9 cellular contexts compared by ENCODE assay signal in genomic region chr17:42617956-42618431, GRCh38. TPM values are rescaled to one million over a fixed set of nuclear protein-coding genes. Genes with fewer than 3 reads are reported as not detected.
DNase-seq lines count a peak whose midpoint lies in the region; ATAC-seq, FAIRE-seq and TF ChIP-seq lines count a peak whose summit lies in the region.
"Had no signal": no experiment of that assay in that cellular context is flagged by ENCODE, and none has a peak within 500 bp of the region (broad histone marks: within the 10 kb centered on the region; RNA-seq: fewer than 3 reads in every experiment).

No MANE protein-coding gene starts in this region.

- no peak overlapping the region for H3K4me3 Mint-ChIP-seq in stimulated activated naive CD8-positive, alpha-beta T cell treated with anti-CD3 and anti-CD28 coated beads, Interleukin-15, amount 100 ng/mL, for 72 hours

- peak; percentile 36 for FAIRE-seq in bronchial epithelial cell (lab: Jason Lieb, UNC)

- no peak for DNase-seq in stimulated activated naive CD8-positive, alpha-beta T cell treated with anti-CD3 and anti-CD28 coated beads, Interleukin-15, amount 100 ng/mL, for 72 hours
- no peak for DNase-seq in stimulated activated naive CD8-positive, alpha-beta T cell treated with anti-CD3 and anti-CD28 coated beads, Interleukin-15, Interleukin-2, amounts not matched to agents 100 U/mL and 50 U/mL, for 24 hours
- DNase-seq in bronchial epithelial cell (ENCODE audit: low read depth) (peak; percentile 4), inferior parietal cortex (ENCODE audit: extremely low spot score) (no peak), NCI-H2227 treated with DMSO at 0.1 percent for 48 hours (lab: John Stamatoyannopoulos, UW) (no peak), NCI-H446 treated with DMSO at 0.1 percent for 48 hours (lab: John Stamatoyannopoulos, UW) (no peak)

- H3K27ac Mint-ChIP-seq in stimulated activated naive CD8-positive, alpha-beta T cell treated with anti-CD3 and anti-CD28 coated beads, Interleukin-15, amount 100 ng/mL, for 72 hours, result peak overlapping the region in 1 of 2 donors; percentile 19

- peaks cover 16% of the 10 kb centered on the region for H3K36me3 ChIP-seq in bronchial epithelial cell (ENCODE audit: control insufficient read depth, insufficient read depth, low read length)

- H3K4me3 ChIP-seq in bronchial epithelial cell (ENCODE audit: low read depth, low read length), result no peak overlapping the region
- H3K4me3 ChIP-seq: mucosa of descending colon had no signal

- H3K9me3 Mint-ChIP-seq in stimulated activated naive CD8-positive, alpha-beta T cell treated with anti-CD3 and anti-CD28 coated beads, Interleukin-15, amount 100 ng/mL, for 72 hours, result no peaks in the 10 kb centered on the region

- H3K27me3 ChIP-seq in bronchial epithelial cell (ENCODE audit: control insufficient read depth, insufficient read depth, low read length), result no peaks in the 10 kb centered on the region

- peaks cover 17% of the 10 kb centered on the region for H3K4me1 Mint-ChIP-seq in stimulated activated naive CD8-positive, alpha-beta T cell treated with anti-CD3 and anti-CD28 coated beads, Interleukin-15, amount 100 ng/mL, for 72 hours

- TF ChIP-seq CTCF in bronchial epithelial cell (IDR thresholded peaks at IDR 0.05; ENCODE audit: insufficient read depth, low read length, severe bottlenecking), result no peak

- ATAC-seq in stimulated activated naive CD8-positive, alpha-beta T cell treated with anti-CD3 and anti-CD28 coated beads, Interleukin-15, amount 100 ng/mL, for 72 hours, result peak; percentile 35
- no peak for ATAC-seq in stimulated activated naive CD8-positive, alpha-beta T cell treated with anti-CD3 and anti-CD28 coated beads, Interleukin-15, Interleukin-2, amounts not matched to agents 100 U/mL and 50 U/mL, for 24 hours
- ATAC-seq in HG03196 (IDR thresholded peaks at IDR 0.05; ENCODE audit: unreplicated experiment) (peak; percentile 26), GM21360 (IDR thresholded peaks at IDR 0.05; ENCODE audit: unreplicated experiment) (no peak)

- no peaks in the 10 kb centered on the region for H3K27me3 Mint-ChIP-seq in stimulated activated naive CD8-positive, alpha-beta T cell treated with anti-CD3 and anti-CD28 coated beads, Interleukin-15, amount 100 ng/mL, for 72 hours

RNA-seq across cellular contexts. Expression of gene TUBG1, which starts 8.5 kb away (rescaled TPM):
- 12.1 and 21.5 TPM in 2 replicates for total RNA-seq in bronchial epithelial cell

RNA-seq across cellular contexts. Expression of gene RETREG3, which starts 8.8 kb away (rescaled TPM):
- 66.1 and 69.3 TPM in 2 replicates for total RNA-seq in bronchial epithelial cell

RNA-seq across cellular contexts. Expression of gene PSMC3IP, which starts 40.5 kb away (rescaled TPM):
- total RNA-seq in bronchial epithelial cell, result 1.3 and 2.0 TPM in 2 replicates

RNA-seq across cellular contexts. Expression of gene TUBG2, which starts 41.1 kb away (rescaled TPM):
- 5.3 and 6.7 TPM in 2 replicates for total RNA-seq in bronchial epithelial cell

RNA-seq across cellular contexts. Expression of gene MLX, which starts 51.1 kb away (rescaled TPM):
- 28.3 and 33.2 TPM in 2 replicates for total RNA-seq in bronchial epithelial cell

Comparison
In these comparisons a context has a peak if more than half of its experiments do, and no peak if none do; other contexts are left out.
1. ATAC-seq: peak in stimulated activated naive CD8-positive, alpha-beta T cell treated with anti-CD3 and anti-CD28 coated beads, Interleukin-15, amount 100 ng/mL, for 72 hours (single experiment) and HG03196 (single experiment); none in stimulated activated naive CD8-positive, alpha-beta T cell treated with anti-CD3 and anti-CD28 coated beads, Interleukin-15, Interleukin-2, amounts not matched to agents 100 U/mL and 50 U/mL, for 24 hours (single experiment) and GM21360 (single experiment).